Comparison of ENCODE assay signal across 8 cellular contexts in the genomic region with DNA sequence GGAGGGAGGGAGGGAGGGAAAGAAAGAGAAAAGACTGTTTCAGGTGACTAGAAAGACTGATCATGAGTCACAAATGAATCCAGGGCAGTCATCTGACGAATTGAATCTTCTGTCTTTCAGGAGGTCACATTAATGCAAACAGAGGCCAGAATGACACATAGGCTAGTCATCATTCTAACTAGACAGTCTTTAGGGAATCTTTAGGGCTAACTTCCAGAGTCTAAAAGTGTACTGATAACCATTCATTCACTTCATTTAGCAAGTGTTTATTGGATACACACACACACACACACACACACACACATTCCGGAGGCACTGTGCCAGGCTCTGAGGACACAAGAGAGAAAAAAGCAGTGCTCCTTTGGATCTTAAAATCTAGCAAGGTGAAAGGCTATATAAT.
DNase-seq lines count a peak whose midpoint lies in the region; ATAC-seq, FAIRE-seq and TF ChIP-seq lines count a peak whose summit lies in the region.

No MANE protein-coding gene starts in this region.

- FAIRE-seq in GM12892 (lab: Jason Lieb, UNC) = peak; percentile 27

- ATAC-seq in GM18867 (IDR thresholded peaks at IDR 0.05; ENCODE audit: unreplicated experiment) = no peak

- no peak for TF ChIP-seq POLR2A in GM12892 (IDR thresholded peaks at IDR 0.05; ENCODE audit: low read depth, low read length)

- TF ChIP-seq CTCF in retinal pigment epithelial cell (conservative IDR thresholded peaks at IDR 0.05; ENCODE audit: low read depth, low read length) = no peak

- no peak overlapping the region for H3K4me3 ChIP-seq in retinal pigment epithelial cell (ENCODE audit: low read length)

- DNase-seq in GM12892 (ENCODE audit: insufficient read length) = no peak
- DNase-seq in M059J (ENCODE audit: low read depth) = peak; percentile 93
- DNase-seq in dermis microvascular lymphatic vessel endothelial cell (ENCODE audit: low read depth in 2 of 2) = peak; percentile 2 to 50
- DNase-seq in retinal pigment epithelial cell (ENCODE audit: low read depth) = peak; percentile 20
- no peak for DNase-seq in medulla oblongata (ENCODE audit: extremely low spot score)
- DNase-seq in SKM-1 (lab: John Stamatoyannopoulos, UW; ENCODE audit: unreplicated experiment) = no peak
- DNase-seq in GF-D8 (lab: John Stamatoyannopoulos, UW) = no peak

Comparison
In these comparisons a context has a peak if more than half of its experiments do, and no peak if none do; other contexts are left out.
1. DNase-seq: peak in M059J (single experiment), dermis microvascular lymphatic vessel endothelial cell (2 of 2) and retinal pigment epithelial cell (single experiment); none in GM12892 (single experiment), medulla oblongata (single experiment), SKM-1 (single experiment) and GF-D8 (single experiment).